Comparison of ENCODE assay signal across 1 cellular context in genomic region chr1:145993618-145994390, GRCh38.
A peak's percentile ranks its signal among the peaks of the same experiment; 100 is the strongest.
TF ChIP-seq lines count a peak whose summit lies in the region.

No MANE protein-coding gene starts in this region.

TF ChIP-seq in K562, 482 proteins besides CTCF, POLR2A, EP300 and RAD21 (continued from another document):
- TF ChIP-seq, protein P1, sequence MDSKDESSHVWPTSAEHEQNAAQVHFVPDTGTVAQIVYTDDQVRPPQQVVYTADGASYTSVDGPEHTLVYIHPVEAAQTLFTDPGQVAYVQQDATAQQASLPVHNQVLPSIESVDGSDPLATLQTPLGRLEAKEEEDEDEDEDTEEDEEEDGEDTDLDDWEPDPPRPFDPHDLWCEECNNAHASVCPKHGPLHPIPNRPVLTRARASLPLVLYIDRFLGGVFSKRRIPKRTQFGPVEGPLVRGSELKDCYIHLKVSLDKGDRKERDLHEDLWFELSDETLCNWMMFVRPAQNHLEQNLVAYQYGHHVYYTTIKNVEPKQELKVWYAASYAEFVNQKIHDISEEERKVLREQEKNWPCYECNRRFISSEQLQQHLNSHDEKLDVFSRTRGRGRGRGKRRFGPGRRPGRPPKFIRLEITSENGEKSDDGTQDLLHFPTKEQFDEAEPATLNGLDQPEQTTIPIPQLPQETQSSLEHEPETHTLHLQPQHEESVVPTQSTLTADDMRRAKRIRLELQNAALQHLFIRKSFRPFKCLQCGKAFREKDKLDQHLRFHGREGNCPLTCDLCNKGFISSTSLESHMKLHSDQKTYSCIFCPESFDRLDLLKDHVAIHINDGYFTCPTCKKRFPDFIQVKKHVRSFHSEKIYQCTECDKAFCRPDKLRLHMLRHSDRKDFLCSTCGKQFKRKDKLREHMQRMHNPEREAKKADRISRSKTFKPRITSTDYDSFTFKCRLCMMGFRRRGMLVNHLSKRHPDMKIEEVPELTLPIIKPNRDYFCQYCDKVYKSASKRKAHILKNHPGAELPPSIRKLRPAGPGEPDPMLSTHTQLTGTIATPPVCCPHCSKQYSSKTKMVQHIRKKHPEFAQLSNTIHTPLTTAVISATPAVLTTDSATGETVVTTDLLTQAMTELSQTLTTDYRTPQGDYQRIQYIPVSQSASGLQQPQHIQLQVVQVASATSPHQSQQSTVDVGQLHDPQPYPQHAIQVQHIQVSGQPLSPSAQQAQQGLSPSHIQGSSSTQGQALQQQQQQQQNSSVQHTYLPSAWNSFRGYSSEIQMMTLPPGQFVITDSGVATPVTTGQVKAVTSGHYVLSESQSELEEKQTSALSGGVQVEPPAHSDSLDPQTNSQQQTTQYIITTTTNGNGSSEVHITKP (IDR thresholded peaks at IDR 0.05; ENCODE audit: partially characterized antibody) = no peak
- TF ChIP-seq HDAC3 (IDR thresholded peaks at IDR 0.05; ENCODE audit: borderline replicate concordance, partially characterized antibody) (peak; percentile 8), ZNF583 (CRISPR knock-in tag; IDR thresholded peaks at IDR 0.05) (no peak), ZNF232 (CRISPR knock-in tag; IDR thresholded peaks at IDR 0.05) (0 out of 2 replicates have a peak, but pooled peaks have one; percentile 44), THRAP3 (IDR thresholded peaks at IDR 0.05; ENCODE audit: borderline replicate concordance) (0 out of 2 replicates have a peak, but pooled peaks have one; percentile 53), HDAC2 (IDR thresholded peaks at IDR 0.05) (no peak), KLF16 (IDR thresholded peaks at IDR 0.05) (no peak), ZBTB40 (IDR thresholded peaks at IDR 0.05) (no peak), ZBTB40 (CRISPR knock-in tag; IDR thresholded peaks at IDR 0.05) (0 out of 2 replicates have a peak, but pooled peaks have one; percentile 24), RBM22 (IDR thresholded peaks at IDR 0.05; ENCODE audit: low read depth, low read length, poor library complexity, severe bottlenecking) (no peak), SUPT5H (IDR thresholded peaks at IDR 0.05) (peak; percentile 32), MYC (IDR thresholded peaks at IDR 0.05; ENCODE audit: low read depth, low read length) (no peak), MYC (CRISPR knock-in tag; IDR thresholded peaks at IDR 0.05; ENCODE audit: borderline replicate concordance, low read depth) (no peak), PML (IDR thresholded peaks at IDR 0.05; ENCODE audit: low read length) (no peak; the same call in 1 of the 2 replicates), SMAD1 (IDR thresholded peaks at IDR 0.05; ENCODE audit: low read depth, low read length, partially characterized antibody) (peak; percentile 67)
- TF ChIP-seq, protein P2, sequence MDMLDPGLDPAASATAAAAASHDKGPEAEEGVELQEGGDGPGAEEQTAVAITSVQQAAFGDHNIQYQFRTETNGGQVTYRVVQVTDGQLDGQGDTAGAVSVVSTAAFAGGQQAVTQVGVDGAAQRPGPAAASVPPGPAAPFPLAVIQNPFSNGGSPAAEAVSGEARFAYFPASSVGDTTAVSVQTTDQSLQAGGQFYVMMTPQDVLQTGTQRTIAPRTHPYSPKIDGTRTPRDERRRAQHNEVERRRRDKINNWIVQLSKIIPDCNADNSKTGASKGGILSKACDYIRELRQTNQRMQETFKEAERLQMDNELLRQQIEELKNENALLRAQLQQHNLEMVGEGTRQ (CRISPR knock-in tag; IDR thresholded peaks at IDR 0.05) = no peak
- TF ChIP-seq, protein P3, sequence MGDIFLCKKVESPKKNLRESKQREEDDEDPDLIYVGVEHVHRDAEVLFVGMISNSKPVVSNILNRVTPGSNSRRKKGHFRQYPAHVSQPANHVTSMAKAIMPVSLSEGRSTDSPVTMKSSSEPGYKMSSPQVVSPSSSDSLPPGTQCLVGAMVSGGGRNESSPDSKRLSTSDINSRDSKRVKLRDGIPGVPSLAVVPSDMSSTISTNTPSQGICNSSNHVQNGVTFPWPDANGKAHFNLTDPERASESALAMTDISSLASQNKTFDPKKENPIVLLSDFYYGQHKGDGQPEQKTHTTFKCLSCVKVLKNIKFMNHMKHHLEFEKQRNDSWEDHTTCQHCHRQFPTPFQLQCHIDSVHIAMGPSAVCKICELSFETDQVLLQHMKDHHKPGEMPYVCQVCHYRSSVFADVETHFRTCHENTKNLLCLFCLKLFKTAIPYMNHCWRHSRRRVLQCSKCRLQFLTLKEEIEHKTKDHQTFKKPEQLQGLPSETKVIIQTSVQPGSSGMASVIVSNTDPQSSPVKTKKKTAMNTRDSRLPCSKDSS (IDR thresholded peaks at IDR 0.05; ENCODE audit: low read depth, partially characterized antibody) = no peak
